In the genomic region with DNA sequence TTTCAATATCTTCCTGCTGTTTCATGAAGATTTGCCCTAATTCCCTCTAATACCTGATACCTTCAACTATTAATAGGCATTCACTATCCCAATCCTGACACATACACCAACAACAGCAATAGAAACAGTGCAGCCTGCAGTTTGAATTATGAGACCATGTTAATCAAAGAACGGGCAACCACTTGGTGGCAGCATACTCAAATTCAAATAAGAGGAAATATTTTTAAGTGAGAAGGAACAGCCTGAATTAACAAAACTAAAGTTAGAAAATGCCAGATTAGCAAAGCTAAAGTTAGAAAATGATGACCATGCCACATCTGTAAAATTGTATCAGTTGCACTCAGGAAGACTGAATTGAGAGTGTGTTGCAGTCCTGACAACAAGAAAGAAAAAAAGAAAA, we compare ENCODE assay signal across 9 cellular contexts.
A peak's percentile ranks its signal among the peaks of the same experiment; 100 is the strongest.
DNase-seq lines count a peak whose midpoint lies in the region; ATAC-seq, FAIRE-seq and TF ChIP-seq lines count a peak whose summit lies in the region.
"Had no signal": no experiment of that assay in that cellular context is flagged by ENCODE, and none has a peak within 500 bp of the region (broad histone marks: within the 10 kb centered on the region; RNA-seq: fewer than 3 reads in every experiment).

No MANE protein-coding gene starts in this region.

- no peak overlapping the region for H3K27ac ChIP-seq in GM23338 (ENCODE audit: low read depth)
- H3K27ac ChIP-seq in keratinocyte (ENCODE audit: control insufficient read depth, insufficient read depth, low read length), result no peak overlapping the region

- H3K27me3 Mint-ChIP-seq in GM23338 (ENCODE audit: insufficient read depth, low read depth, poor library complexity), result peaks cover 4% of the 10 kb centered on the region
- no peaks in the 10 kb centered on the region for H3K27me3 Mint-ChIP-seq in activated T-helper 17 cell treated with anti-CD3 and anti-CD28 coated beads, Interleukin-2, amount 50 U/mL, for 72 hours
- H3K27me3 Mint-ChIP-seq: dendritic cell treated with granulocyte-macrophage colony-stimulating factor and Interleukin-4, amounts not matched to agents 40 ng/mL and 50 ng/mL, for 4 days had no signal

- H3K4me1 Mint-ChIP-seq in GM23338, result no peaks in the 10 kb centered on the region
- no peaks in the 10 kb centered on the region for H3K4me1 Mint-ChIP-seq in activated T-helper 17 cell treated with anti-CD3 and anti-CD28 coated beads, Interleukin-2, amount 50 U/mL, for 72 hours

- DNase-seq in COLO668 (lab: John Stamatoyannopoulos, UW; ENCODE audit: unreplicated experiment) (peak; percentile 1), GM23338 (ENCODE audit: low spot score) (peak; percentile 31), SHP77 treated with DMSO at 0.1 percent for 48 hours (lab: John Stamatoyannopoulos, UW) (peak; percentile 2), keratinocyte (ENCODE audit: low read depth, low spot score) (no peak), mesenteric fat pad (ENCODE audit: low spot score) (no peak), T1000 (lab: John Stamatoyannopoulos, UW) (no peak)

- H3K4me3 Mint-ChIP-seq in GM23338, result no peak overlapping the region
- no peak overlapping the region for H3K4me3 Mint-ChIP-seq in activated T-helper 17 cell treated with anti-CD3 and anti-CD28 coated beads, Interleukin-2, amount 50 U/mL, for 72 hours
- H3K4me3 Mint-ChIP-seq: dendritic cell treated with granulocyte-macrophage colony-stimulating factor and Interleukin-4, amounts not matched to agents 40 ng/mL and 50 ng/mL, for 4 days had no signal

- H3K9me2 ChIP-seq in GM23338 (ENCODE audit: insufficient read depth), result no peaks in the 10 kb centered on the region

- H3K36me3 ChIP-seq in GM23338 (ENCODE audit: insufficient read depth) (no peaks in the 10 kb centered on the region), keratinocyte (ENCODE audit: control insufficient read depth in 2 of 2, extremely low read depth in 1 of 2, insufficient read depth in 2 of 2, low read length in 2 of 2) (no peaks in the 10 kb centered on the region)

- ATAC-seq in GM23338 (no peak), HG03045 (IDR thresholded peaks at IDR 0.05; ENCODE audit: unreplicated experiment) (no peak)
- no peak for ATAC-seq in activated T-helper 17 cell treated with anti-CD3 and anti-CD28 coated beads, Interleukin-2, amount 50 U/mL, for 72 hours (replicated peaks)

- dilution Hi-C loops in keratinocyte (cut with MboI; ENCODE audit: extremely low pct_ligation_motif_present, low sequenced_read_pairs), result no loop called here

- H3K4me3 ChIP-seq in GM23338 (no peak overlapping the region), keratinocyte (ENCODE audit: control insufficient read depth in 2 of 3, extremely low read depth in 1 of 3, insufficient read depth in 2 of 3, low read depth in 1 of 3, low read length in 3 of 3) (no peak overlapping the region)

- no peak overlapping the region for H3K9ac ChIP-seq in keratinocyte (ENCODE audit: control insufficient read depth, extremely low read depth, insufficient read depth, low read length)

- H3K79me2 ChIP-seq in GM23338 (replicated peaks; ENCODE audit: insufficient read depth) (no peaks in the 10 kb centered on the region), keratinocyte (ENCODE audit: control insufficient read depth, insufficient read depth, low read length) (no peaks in the 10 kb centered on the region)

- FAIRE-seq in keratinocyte (lab: Jason Lieb, UNC), result no peak

- TF ChIP-seq CTCF in GM23338 (conservative IDR thresholded peaks at IDR 0.05; ENCODE audit: low read depth in 2 of 2), result peak; percentile 53 to 62
- TF ChIP-seq CTCF in keratinocyte (optimal IDR thresholded peaks at IDR 0.05 in 1 of 3, IDR thresholded peaks at IDR 0.05 in 1 of 3, conservative IDR thresholded peaks at IDR 0.05 in 1 of 3; ENCODE audit: extremely low read depth in 1 of 3, insufficient read depth in 2 of 3, low read length in 3 of 3), result peak; percentile 14 to 25 (median 19)

- H3K4me1 ChIP-seq in GM23338 (ENCODE audit: insufficient read depth) (no peaks in the 10 kb centered on the region), keratinocyte (ENCODE audit: control insufficient read depth, extremely low read depth, insufficient read depth, low read length) (no peaks in the 10 kb centered on the region)

- no peaks in the 10 kb centered on the region for H3K9me3 ChIP-seq in keratinocyte (ENCODE audit: control insufficient read depth, low read depth, low read length)

- no peak overlapping the region for H3K27ac Mint-ChIP-seq in GM23338
- H3K27ac Mint-ChIP-seq in activated T-helper 17 cell treated with anti-CD3 and anti-CD28 coated beads, Interleukin-2, amount 50 U/mL, for 72 hours, result no peak overlapping the region
- H3K27ac Mint-ChIP-seq: dendritic cell treated with granulocyte-macrophage colony-stimulating factor and Interleukin-4, amounts not matched to agents 40 ng/mL and 50 ng/mL, for 4 days had no signal

- no peaks in the 10 kb centered on the region for H3K27me3 ChIP-seq in GM23338 (ENCODE audit: insufficient read depth)
- no peaks in the 10 kb centered on the region for H3K27me3 ChIP-seq in keratinocyte (ENCODE audit: control insufficient read depth, extremely low read depth, insufficient read depth, low read length)

- H4K20me1 ChIP-seq in GM23338 (replicated peaks; ENCODE audit: insufficient read depth) (no peaks in the 10 kb centered on the region), keratinocyte (ENCODE audit: control insufficient read depth, extremely low read depth, insufficient read depth, low read length) (no peaks in the 10 kb centered on the region)

- H2AFZ ChIP-seq in GM23338 (no peak overlapping the region), keratinocyte (ENCODE audit: control insufficient read depth, low read length) (no peak overlapping the region)

- H3F3A ChIP-seq in GM23338 (replicated peaks; ENCODE audit: low read depth), result no peaks in the 10 kb centered on the region

- H3K9me3 Mint-ChIP-seq in GM23338, result no peaks in the 10 kb centered on the region
- H3K9me3 Mint-ChIP-seq in activated T-helper 17 cell treated with anti-CD3 and anti-CD28 coated beads, Interleukin-2, amount 50 U/mL, for 72 hours, result no peaks in the 10 kb centered on the region
- H3K9me3 Mint-ChIP-seq: dendritic cell treated with granulocyte-macrophage colony-stimulating factor and Interleukin-4, amounts not matched to agents 40 ng/mL and 50 ng/mL, for 4 days had no signal

- H3K9me1 ChIP-seq in keratinocyte (ENCODE audit: control insufficient read depth, extremely low read depth, insufficient read depth, low read length), result no peaks in the 10 kb centered on the region

- H3K4me2 ChIP-seq in GM23338 (no peak overlapping the region), keratinocyte (ENCODE audit: control insufficient read depth, extremely low read depth, insufficient read depth, low read depth, low read length) (no peak overlapping the region)

- no peaks in the 10 kb centered on the region for H3K36me3 Mint-ChIP-seq in GM23338 (ENCODE audit: low read depth)
- no peaks in the 10 kb centered on the region for H3K36me3 Mint-ChIP-seq in activated T-helper 17 cell treated with anti-CD3 and anti-CD28 coated beads, Interleukin-2, amount 50 U/mL, for 72 hours (ENCODE audit: low read depth)

TF ChIP-seq in GM23338, 12 proteins besides CTCF, POLR2A, EP300 and RAD21 (continues in another document):
- TF ChIP-seq POLR2AphosphoS5 (IDR thresholded peaks at IDR 0.05; ENCODE audit: low read depth), result no peak
- TF ChIP-seq JUNB (IDR thresholded peaks at IDR 0.05; ENCODE audit: unreplicated experiment), result no peak
- no peak for TF ChIP-seq NANOG (IDR thresholded peaks at IDR 0.05; ENCODE audit: borderline replicate concordance)
- no peak for TF ChIP-seq EZH2 (IDR thresholded peaks at IDR 0.05; ENCODE audit: low read depth, unreplicated experiment)
- TF ChIP-seq STAT1 (IDR thresholded peaks at IDR 0.05; ENCODE audit: unreplicated experiment), result no peak
- no peak for TF ChIP-seq CREB1 (CRISPR knock-in tag; IDR thresholded peaks at IDR 0.05; ENCODE audit: low read depth)

Comparison
In these comparisons a context has a peak if more than half of its experiments do, and no peak if none do; other contexts are left out.
1. DNase-seq: peak in COLO668 (single experiment), GM23338 (single experiment) and SHP77 treated with DMSO at 0.1 percent for 48 hours (single experiment); none in keratinocyte (single experiment), mesenteric fat pad (single experiment) and T1000 (single experiment).